ENCODE assay signal across 10 cellular contexts in the genomic region with DNA sequence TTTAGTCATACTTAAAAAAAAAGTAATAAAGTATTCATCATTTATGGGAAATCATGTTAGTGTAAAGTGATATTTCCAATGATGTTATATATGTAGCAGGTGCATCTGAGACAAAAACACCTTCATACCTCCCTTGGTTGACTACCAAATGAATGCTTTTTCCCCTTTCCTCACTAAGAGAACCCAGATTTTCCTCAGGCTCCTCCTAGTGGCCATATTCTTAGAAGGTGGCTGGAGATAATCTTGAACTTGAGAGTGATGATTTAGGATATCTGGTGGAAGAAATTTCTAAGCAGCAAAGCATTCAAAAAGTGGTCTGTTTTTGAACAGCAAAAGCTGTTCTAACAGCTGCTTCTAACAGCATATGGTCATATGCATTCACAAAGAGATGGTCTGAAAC. TPM values are rescaled to one million over a fixed set of nuclear protein-coding genes. Genes with fewer than 3 reads are reported as not detected.
DNase-seq lines count a peak whose midpoint lies in the region; ATAC-seq, FAIRE-seq and TF ChIP-seq lines count a peak whose summit lies in the region.
"Had no signal": no experiment of that assay in that cellular context is flagged by ENCODE, and none has a peak within 500 bp of the region (broad histone marks: within the 10 kb centered on the region; RNA-seq: fewer than 3 reads in every experiment).

No MANE protein-coding gene starts in this region.

- H3K4me1 ChIP-seq in left ventricle myocardium inferior, result no peaks in the 10 kb centered on the region
- no peaks in the 10 kb centered on the region for H3K4me1 ChIP-seq in Peyer's patch
- H3K4me1 ChIP-seq in upper lobe of right lung, result no peaks in the 10 kb centered on the region

- H3K36me3 ChIP-seq in left ventricle myocardium inferior (no peaks in the 10 kb centered on the region), Peyer's patch (no peaks in the 10 kb centered on the region), upper lobe of right lung (no peaks in the 10 kb centered on the region)

- no peak for FAIRE-seq in frontal cortex (lab: Jason Lieb, UNC)

- no peak overlapping the region for H3K4me3 ChIP-seq in left ventricle myocardium inferior
- H3K4me3 ChIP-seq in Peyer's patch, result no peak overlapping the region
- no peak overlapping the region for H3K4me3 ChIP-seq in fibroblast of pulmonary artery (replicated peaks; ENCODE audit: low read depth, low read length)
- H3K4me3 ChIP-seq in upper lobe of right lung, result no peak overlapping the region

- intact Hi-C loops in left ventricle myocardium inferior (cut with micrococcal nuclease), result no loop called here
- intact Hi-C loops in left ventricle myocardium superior (cut with micrococcal nuclease), result no loop called here
- intact Hi-C loops in upper lobe of right lung (cut with DNase I), result no loop called here

- TF ChIP-seq CTCF in left ventricle myocardium inferior (IDR thresholded peaks at IDR 0.05; ENCODE audit: borderline replicate concordance), result peak; percentile 39
- peak in 5 of 6 experiments; percentile 6 to 38 (median 32) for TF ChIP-seq CTCF in Peyer's patch (IDR thresholded peaks at IDR 0.05)
- peak; percentile 56 for TF ChIP-seq CTCF in fibroblast of pulmonary artery (IDR thresholded peaks at IDR 0.05; ENCODE audit: low read length, missing control alignments)
- peak; percentile 47 for TF ChIP-seq CTCF in upper lobe of right lung (IDR thresholded peaks at IDR 0.05)

- TF ChIP-seq POLR2A in Peyer's patch (IDR thresholded peaks at IDR 0.05), result no peak

- H3K27me3 ChIP-seq in left ventricle myocardium inferior (ENCODE audit: low read depth), result peaks cover 4% of the 10 kb centered on the region
- H3K27me3 ChIP-seq in Peyer's patch, result no peaks in the 10 kb centered on the region
- no peaks in the 10 kb centered on the region for H3K27me3 ChIP-seq in upper lobe of right lung

- peaks cover 4% of the 10 kb centered on the region for H3K9me3 ChIP-seq in left ventricle myocardium inferior (replicated peaks)
- peaks cover 0 to 6% (median 0%) of the 10 kb centered on the region in 4 donors for H3K9me3 ChIP-seq in Peyer's patch
- H3K9me3 ChIP-seq in upper lobe of right lung, result no peaks in the 10 kb centered on the region

- no peak overlapping the region for H3K27ac ChIP-seq in left ventricle myocardium inferior (replicated peaks)
- H3K27ac ChIP-seq in Peyer's patch, result no peak overlapping the region
- no peak overlapping the region for H3K27ac ChIP-seq in upper lobe of right lung

- ATAC-seq in left ventricle myocardium superior (no peak), upper lobe of right lung (no peak)
- ATAC-seq: stimulated activated naive CD8-positive, alpha-beta T cell treated with anti-CD3 and anti-CD28 coated beads, Interleukin-15, Interleukin-2, amounts not matched to agents 100 U/mL and 50 U/mL, for 24 hours; T-cell had no signal

- DNase-seq in left ventricle myocardium inferior (no peak), left ventricle myocardium superior (no peak), Peyer's patch (no peak), fibroblast of pulmonary artery (ENCODE audit: low read depth) (no peak), upper lobe of right lung (no peak), SW480 (ENCODE audit: low spot score) (no peak), frontal cortex (ENCODE audit: low spot score in 2 of 2) (no peak)
- no peak for DNase-seq in activated CD4-positive, alpha-beta T cell treated with anti-CD3 and anti-CD28 coated beads, Interleukin-2, amount 50 U/mL, for 48 hours
- DNase-seq: stimulated activated naive CD8-positive, alpha-beta T cell treated with anti-CD3 and anti-CD28 coated beads, Interleukin-15, Interleukin-2, amounts not matched to agents 100 U/mL and 50 U/mL, for 24 hours; T-cell had no signal

RNA-seq across cellular contexts. Expression of a gene that starts 16.8 kb away (rescaled TPM):
- 0.74 TPM for total RNA-seq in left ventricle myocardium inferior
- 0.12 TPM for total RNA-seq in left ventricle myocardium superior
- 10 to 100 TPM in 1 of 4 donors, 1 to 10 TPM in 2, under 1 TPM in 1; 0.35 to 19.0 (median 3.2) TPM for total RNA-seq in Peyer's patch
- 3.4 TPM for total RNA-seq in upper lobe of right lung
- total RNA-seq in frontal cortex, result 0.82 TPM
